1 cellular context compared by ENCODE assay signal in the genomic region with DNA sequence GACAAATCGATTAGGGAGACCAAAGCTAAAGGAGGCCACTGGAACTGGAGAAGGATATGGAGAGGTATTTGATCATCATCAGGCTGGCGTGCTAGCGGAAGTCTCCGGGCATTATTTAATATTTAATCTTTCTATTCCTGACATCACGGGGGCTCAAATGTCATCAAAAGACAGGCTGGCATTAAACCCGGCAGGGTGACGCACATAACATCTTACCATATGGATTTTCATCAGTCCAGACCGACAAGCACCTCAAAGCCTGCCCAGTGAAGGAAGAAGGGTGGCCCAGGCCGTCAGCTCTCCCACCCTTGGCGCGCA.
TF ChIP-seq lines count a peak whose summit lies in the region.

No MANE protein-coding gene starts in this region.

TF ChIP-seq in HepG2, 621 proteins besides CTCF, POLR2A, EP300 and RAD21 (continued from another document):
- 0 out of 2 replicates have a peak, but pooled peaks have one; percentile 16 for TF ChIP-seq GFI1 (CRISPR knock-in tag; IDR thresholded peaks at IDR 0.05; ENCODE audit: borderline replicate concordance)
- TF ChIP-seq ZIK1 (CRISPR knock-in tag; IDR thresholded peaks at IDR 0.05; ENCODE audit: borderline replicate concordance, low read depth): 0 out of 2 replicates have a peak, but pooled peaks have one; percentile 77
- TF ChIP-seq FOXO1 (CRISPR knock-in tag; IDR thresholded peaks at IDR 0.05): no peak
- no peak for TF ChIP-seq NFRKB (IDR thresholded peaks at IDR 0.05)
- TF ChIP-seq TOPORS (CRISPR knock-in tag; IDR thresholded peaks at IDR 0.05): 0 out of 2 replicates have a peak, but pooled peaks have one; percentile 17
- no peak for TF ChIP-seq ZNF891 (CRISPR knock-in tag; IDR thresholded peaks at IDR 0.05)
